Comparison of ENCODE assay signal across 8 cellular contexts in the genomic region with DNA sequence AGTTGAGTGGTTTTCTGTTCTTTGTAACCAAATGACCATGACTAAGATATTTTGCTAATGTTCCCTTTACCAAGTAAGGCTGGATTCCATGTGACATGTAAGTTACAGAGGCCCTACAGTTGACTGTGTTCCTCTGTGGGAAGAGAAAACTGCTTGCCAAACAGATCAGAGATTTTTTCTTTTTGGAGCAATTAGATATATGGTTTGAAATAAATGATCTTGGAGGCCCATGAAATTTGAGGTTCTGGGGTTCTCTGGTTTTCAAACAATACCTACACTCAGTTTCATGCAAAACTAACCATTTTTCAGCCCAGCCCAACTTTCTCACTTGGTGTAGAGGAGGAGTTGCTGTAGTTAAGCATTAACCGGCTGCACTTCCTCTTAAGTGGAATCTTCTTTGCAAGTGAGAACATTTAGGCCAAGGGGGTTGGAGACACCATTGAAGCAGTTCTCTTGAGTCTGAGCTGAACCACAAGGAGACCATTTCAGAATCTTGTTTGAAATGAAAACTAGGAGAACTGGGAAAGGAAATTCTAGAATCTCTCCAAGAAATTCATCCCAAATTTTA. TPM values are rescaled to one million over a fixed set of nuclear protein-coding genes. Genes with fewer than 3 reads are reported as not detected.
DNase-seq lines count a peak whose midpoint lies in the region; ATAC-seq and TF ChIP-seq lines count a peak whose summit lies in the region.

No MANE protein-coding gene starts in this region.

- H3K27ac Mint-ChIP-seq in CD4-positive, alpha-beta T cell: no peak overlapping the region

- POLR2A ChIA-PET in RWPE1 (lab: Yijun Ruan, JAX; ENCODE audit: low non-redundant PET): no interaction called here
- POLR2A ChIA-PET in CD4-positive, alpha-beta T cell (lab: Charles Lee): no interaction called here

- no peaks in the 10 kb centered on the region for H3K9me3 Mint-ChIP-seq in CD4-positive, alpha-beta T cell

- no peaks in the 10 kb centered on the region for H3K9me3 ChIP-seq in sigmoid colon
- H3K9me3 ChIP-seq in stomach: no peaks in the 10 kb centered on the region
- no peaks in the 10 kb centered on the region for H3K9me3 ChIP-seq in CD4-positive, alpha-beta T cell (ENCODE audit: control insufficient read depth, low read length)

- peaks cover 31% of the 10 kb centered on the region for H3K27me3 Mint-ChIP-seq in CD4-positive, alpha-beta T cell

- H3K4me1 ChIP-seq in sigmoid colon (peaks cover 0 to 23% (median 17%) of the 10 kb centered on the region in 4 donors), stomach (peaks cover 0 to 39% (median 13%) of the 10 kb centered on the region in 4 donors)

- H3K4me1 Mint-ChIP-seq in CD4-positive, alpha-beta T cell (ENCODE audit: low read depth): no peaks in the 10 kb centered on the region

- H3K27ac ChIP-seq in RWPE1: peak overlapping the region; percentile 82; the same call in 1 of the 2 replicates
- peak overlapping the region in 3 of 4 donors; percentile 41 to 63 (median 47) for H3K27ac ChIP-seq in sigmoid colon
- peak overlapping the region in 2 of 5 donors; percentile 30 to 44 for H3K27ac ChIP-seq in stomach
- H3K27ac ChIP-seq in CD4-positive, alpha-beta T cell (ENCODE audit: low read depth, low read length): no peak overlapping the region

- H3K36me3 ChIP-seq in sigmoid colon (no peaks in the 10 kb centered on the region), stomach (no peaks in the 10 kb centered on the region)

- CTCF ChIA-PET in RWPE1 (lab: Yijun Ruan, JAX): no interaction called here
- CTCF ChIA-PET in CD4-positive, alpha-beta T cell (lab: Charles Lee): no interaction called here

- no peaks in the 10 kb centered on the region for H3K27me3 ChIP-seq in sigmoid colon
- H3K27me3 ChIP-seq in stomach: no peaks in the 10 kb centered on the region
- no peaks in the 10 kb centered on the region for H3K27me3 ChIP-seq in CD4-positive, alpha-beta T cell (ENCODE audit: control insufficient read depth, insufficient read depth, low read length)

- ATAC-seq in GM19023 (IDR thresholded peaks at IDR 0.05; ENCODE audit: unreplicated experiment) (peak; percentile 87), HG02884 (IDR thresholded peaks at IDR 0.05; ENCODE audit: unreplicated experiment) (peak; percentile 84)
- ATAC-seq in CD4-positive, alpha-beta T cell (ENCODE audit: poor library complexity): no peak

- DNase-seq in RWPE1 (ENCODE audit: low spot score): no peak
- no peak for DNase-seq in sigmoid colon
- no peak for DNase-seq in cerebellar cortex (ENCODE audit: low spot score)
- DNase-seq in stomach: no peak
- no peak for DNase-seq in CD4-positive, alpha-beta T cell
- DNase-seq in NCI-H510A (lab: John Stamatoyannopoulos, UW): no peak

- TF ChIP-seq EP300 in sigmoid colon (IDR thresholded peaks at IDR 0.05): no peak
- no peak for TF ChIP-seq EP300 in stomach (IDR thresholded peaks at IDR 0.05)

- H3K36me3 Mint-ChIP-seq in CD4-positive, alpha-beta T cell (ENCODE audit: low read depth): no peaks in the 10 kb centered on the region

- intact Hi-C loops in sigmoid colon (cut with DNase I): no loop called here
- intact Hi-C loops in stomach (cut with DNase I; ENCODE audit: low total_unique reads): no loop called here
- intact Hi-C loops in CD4-positive, alpha-beta T cell (cut with DNase I, micrococcal nuclease): no loop called here

- no peak for TF ChIP-seq CTCF in RWPE1 (conservative IDR thresholded peaks at IDR 0.05; ENCODE audit: low read depth)
- TF ChIP-seq CTCF in sigmoid colon (IDR thresholded peaks at IDR 0.05): no peak
- TF ChIP-seq CTCF in stomach (IDR thresholded peaks at IDR 0.05): no peak
- no peak for TF ChIP-seq CTCF in CD4-positive, alpha-beta T cell (IDR thresholded peaks at IDR 0.05)

- 19 to 30% methylated on average over 1 of the region's 1 CpG for WGBS in sigmoid colon, 2 donors
- WGBS in stomach, 5 donors: 10 to 31% (median 28%) methylated on average over 1 of the region's 1 CpG

- H3K4me3 ChIP-seq in sigmoid colon (no peak overlapping the region), stomach (no peak overlapping the region)

- H3K4me3 Mint-ChIP-seq in CD4-positive, alpha-beta T cell: no peak overlapping the region

- no peak for TF ChIP-seq POLR2A in sigmoid colon (IDR thresholded peaks at IDR 0.05)
- TF ChIP-seq POLR2A in stomach (IDR thresholded peaks at IDR 0.05): no peak

RNA-seq across cellular contexts. Expression of gene INSIG2, which starts 34.6 kb away (rescaled TPM):
- 10 to 100 TPM; 15.2 to 20.7 (median 18.6) TPM for total RNA-seq in sigmoid colon
- polyA plus RNA-seq in sigmoid colon: 10 to 100 TPM in 1 of 3 donors, 1 to 10 TPM in 2; 7.2 to 10.9 (median 7.9) TPM
- total RNA-seq in stomach: 10 to 100 TPM in 3 of 5 donors, 1 to 10 TPM in 2; 6.7 to 37.8 (median 11.1) TPM
- 10 to 100 TPM in 1 of 3 donors, 1 to 10 TPM in 2; 9.5 to 11.9 (median 9.6) TPM for polyA plus RNA-seq in stomach
- 1 to 10 TPM; 7.3 to 7.7 TPM for total RNA-seq in CD4-positive, alpha-beta T cell
